ENCODE assay signal across 5 cellular contexts in genomic region chr5:160378325-160378724, GRCh38. TPM values are rescaled to one million over a fixed set of nuclear protein-coding genes. Genes with fewer than 3 reads are reported as not detected.
"Had no signal": no experiment of that assay in that cellular context is flagged by ENCODE, and none has a peak within 500 bp of the region (broad histone marks: within the 10 kb centered on the region; RNA-seq: fewer than 3 reads in every experiment).

No MANE protein-coding gene starts in this region.

- H3K9me3 Mint-ChIP-seq: GM23338, H9, IgD-negative memory B cell had no signal

- H3K27ac Mint-ChIP-seq: GM23338, H9, IgD-negative memory B cell had no signal

- ATAC-seq: GM23338, HepG2 had no signal

- H3K36me3 Mint-ChIP-seq: IgD-negative memory B cell had no signal

- DNase-seq: H9, HCEC 1CT had no signal

- H3K4me3 Mint-ChIP-seq: GM23338, H9, IgD-negative memory B cell had no signal

RNA-seq across cellular contexts. Expression of gene C1QTNF2, which starts 7.9 kb away (rescaled TPM):
- total RNA-seq: HepG2 had no signal
